Comparison of ENCODE assay signal across 18 cellular contexts in genomic region chr11:7383406-7383805, GRCh38.
DNase-seq lines count a peak whose midpoint lies in the region; ATAC-seq and TF ChIP-seq lines count a peak whose summit lies in the region.
"Had no signal": no experiment of that assay in that cellular context is flagged by ENCODE, and none has a peak within 500 bp of the region (broad histone marks: within the 10 kb centered on the region; RNA-seq: fewer than 3 reads in every experiment).

No MANE protein-coding gene starts in this region.

- TF ChIP-seq CTCF in GM12865 (IDR thresholded peaks at IDR 0.05; ENCODE audit: insufficient read depth, low read depth, low read length, missing control alignments) (no peak), GM20000 (IDR thresholded peaks at IDR 0.05; ENCODE audit: extremely low read depth, missing control alignments) (no peak), OCI-LY3 (IDR thresholded peaks at IDR 0.05; ENCODE audit: low read depth, low read length) (no peak)

- H3K4me1 Mint-ChIP-seq in stimulated activated memory B cell treated with anti-CD40 and anti-IgM and Interleukin-4, amounts not matched to agents 10 μg/mL and 1 μg/mL and 100 μg/mL, for 72 hours = peaks cover 18% of the 10 kb centered on the region
- H3K4me1 Mint-ChIP-seq in naive thymus-derived CD8-positive, alpha-beta T cell = no peaks in the 10 kb centered on the region
- H3K4me1 Mint-ChIP-seq: CD4-positive, CD25-positive, alpha-beta regulatory T cell had no signal

- no peaks in the 10 kb centered on the region for H3K27me3 ChIP-seq in OCI-LY3 (ENCODE audit: low read depth, low read length)
- H3K27me3 ChIP-seq: BE2C had no signal

- peaks cover 3% of the 10 kb centered on the region for H3K9me3 Mint-ChIP-seq in stimulated activated memory B cell treated with anti-CD40 and anti-IgM and Interleukin-4, amounts not matched to agents 10 μg/mL and 1 μg/mL and 100 μg/mL, for 72 hours
- peaks cover 0 to 6% (median 0%) of the 10 kb centered on the region in 9 donors for H3K9me3 Mint-ChIP-seq in naive thymus-derived CD8-positive, alpha-beta T cell

- H4K20me1 ChIP-seq in OCI-LY3 (ENCODE audit: insufficient read depth, low read length) = no peaks in the 10 kb centered on the region

- H3K4me3 ChIP-seq in GM12865 (ENCODE audit: low read depth, low read length) = no peak overlapping the region
- peak overlapping the region; percentile 43 for H3K4me3 ChIP-seq in OCI-LY3 (ENCODE audit: low read length)

- no peak overlapping the region for H3K4me3 Mint-ChIP-seq in stimulated activated memory B cell treated with anti-CD40 and anti-IgM and Interleukin-4, amounts not matched to agents 10 μg/mL and 1 μg/mL and 100 μg/mL, for 72 hours
- no peak overlapping the region for H3K4me3 Mint-ChIP-seq in naive thymus-derived CD8-positive, alpha-beta T cell
- H3K4me3 Mint-ChIP-seq: CD4-positive, CD25-positive, alpha-beta regulatory T cell; HFFc6 had no signal

- peak; percentile 67 for ATAC-seq in stimulated activated memory B cell treated with anti-CD40 and anti-IgM and Interleukin-4, amounts not matched to agents 10 μg/mL and 1 μg/mL and 100 μg/mL, for 72 hours
- ATAC-seq in naive thymus-derived CD8-positive, alpha-beta T cell = no peak
- no peak for ATAC-seq in GM19351 (IDR thresholded peaks at IDR 0.05; ENCODE audit: unreplicated experiment)
- ATAC-seq: HCT116 had no signal

- no peaks in the 10 kb centered on the region for H3K79me2 ChIP-seq in OCI-LY3 (ENCODE audit: low read length)

- H3K27me3 Mint-ChIP-seq in stimulated activated memory B cell treated with anti-CD40 and anti-IgM and Interleukin-4, amounts not matched to agents 10 μg/mL and 1 μg/mL and 100 μg/mL, for 72 hours = peaks cover 11% of the 10 kb centered on the region
- H3K27me3 Mint-ChIP-seq in naive thymus-derived CD8-positive, alpha-beta T cell = peaks cover 9 to 31% (median 21%) of the 10 kb centered on the region in 5 donors

- peak overlapping the region; percentile 46 for H3K27ac ChIP-seq in OCI-LY3 (ENCODE audit: low read length)

- H2AFZ ChIP-seq in OCI-LY3 (ENCODE audit: low read depth, low read length) = 0 out of 2 replicates have a peak overlapping the region, but pooled peaks have one; percentile 12

- POLR2A ChIA-PET in naive thymus-derived CD8-positive, alpha-beta T cell (lab: Charles Lee) = no interaction called here

- no peak overlapping the region for H3K27ac Mint-ChIP-seq in stimulated activated memory B cell treated with anti-CD40 and anti-IgM and Interleukin-4, amounts not matched to agents 10 μg/mL and 1 μg/mL and 100 μg/mL, for 72 hours
- no peak overlapping the region for H3K27ac Mint-ChIP-seq in naive thymus-derived CD8-positive, alpha-beta T cell
- H3K27ac Mint-ChIP-seq: CD4-positive, CD25-positive, alpha-beta regulatory T cell; HFFc6 had no signal

- H3K9me3 ChIP-seq in OCI-LY3 (ENCODE audit: insufficient read depth, low read length) = no peaks in the 10 kb centered on the region
- H3K9me3 ChIP-seq: BE2C had no signal

- H3K4me1 ChIP-seq in OCI-LY3 (ENCODE audit: low read length) = peaks cover 40% of the 10 kb centered on the region
- H3K4me1 ChIP-seq: BE2C had no signal

- peak; percentile 15 for DNase-seq in GM12865 (ENCODE audit: low read depth)
- DNase-seq in GM20000 (ENCODE audit: low spot score) = peak; percentile 8
- no peak for DNase-seq in naive thymus-derived CD8-positive, alpha-beta T cell
- no peak for DNase-seq in NCI-H2029 treated with DMSO at 0.1 percent for 48 hours (lab: John Stamatoyannopoulos, UW)
- DNase-seq: BE2C; C1 segment of cervical spinal cord; CD4-positive, CD25-positive, alpha-beta regulatory T cell; DMS153; DMS79; GDM1; GOT3; H7; HFFc6; KG1 had no signal

- H3K4me2 ChIP-seq in OCI-LY3 (ENCODE audit: low read length) = peak overlapping the region; percentile 72

- no peaks in the 10 kb centered on the region for H3K36me3 ChIP-seq in OCI-LY3 (replicated peaks; ENCODE audit: low read depth, low read length)
- H3K36me3 ChIP-seq: BE2C had no signal

- no peaks in the 10 kb centered on the region for H3K36me3 Mint-ChIP-seq in stimulated activated memory B cell treated with anti-CD40 and anti-IgM and Interleukin-4, amounts not matched to agents 10 μg/mL and 1 μg/mL and 100 μg/mL, for 72 hours
- no peaks in the 10 kb centered on the region for H3K36me3 Mint-ChIP-seq in naive thymus-derived CD8-positive, alpha-beta T cell
- H3K36me3 Mint-ChIP-seq: CD4-positive, CD25-positive, alpha-beta regulatory T cell had no signal

- H3K9ac ChIP-seq in OCI-LY3 (ENCODE audit: low read length) = peak overlapping the region; percentile 9; the same call in 1 of the 2 replicates

Comparison
In these comparisons a context has a peak if more than half of its experiments do, and no peak if none do; other contexts are left out.
1. DNase-seq: peak in GM12865 (single experiment) and GM20000 (single experiment); none in naive thymus-derived CD8-positive, alpha-beta T cell (0 of 10) and NCI-H2029 treated with DMSO at 0.1 percent for 48 hours (single experiment).